Comparison of ENCODE assay signal across 8 cellular contexts in the genomic region with DNA sequence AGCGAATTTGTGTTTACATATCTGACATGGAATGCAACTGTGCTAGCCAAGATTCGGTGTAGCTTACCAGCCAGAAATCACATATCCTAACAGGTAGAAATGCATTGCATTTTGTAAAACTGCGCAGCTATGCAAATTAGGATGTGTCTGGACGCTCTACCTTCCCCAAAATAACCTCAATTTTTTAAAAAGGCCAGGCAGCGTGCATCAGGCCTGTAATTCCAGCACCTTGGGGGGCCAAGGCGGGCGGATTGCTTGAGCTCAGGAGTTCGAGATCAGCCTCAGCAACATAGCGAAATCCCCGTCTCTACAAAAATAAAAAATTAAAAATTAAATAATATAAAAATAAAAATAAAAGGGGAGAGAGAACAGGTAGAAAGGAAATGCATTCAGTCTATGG.
A peak's percentile ranks its signal among the peaks of the same experiment; 100 is the strongest.
DNase-seq lines count a peak whose midpoint lies in the region; ATAC-seq and TF ChIP-seq lines count a peak whose summit lies in the region.

No MANE protein-coding gene starts in this region.

- H3K4me2 ChIP-seq in hepatocyte (peak overlapping the region; percentile 77), smooth muscle cell (peak overlapping the region; percentile 98)

- H3K27me3 ChIP-seq in HAP-1 (ENCODE audit: low read depth): no peaks in the 10 kb centered on the region
- H3K27me3 ChIP-seq in hepatocyte: no peaks in the 10 kb centered on the region
- no peaks in the 10 kb centered on the region for H3K27me3 ChIP-seq in smooth muscle cell (ENCODE audit: low read depth)

- peak overlapping the region; percentile 81 for H3K4me3 ChIP-seq in HAP-1
- H3K4me3 ChIP-seq in hepatocyte: peak overlapping the region; percentile 31
- peak overlapping the region; percentile 89 for H3K4me3 ChIP-seq in smooth muscle cell

- POLR2A ChIA-PET in activated CD4-positive, alpha-beta memory T cell treated with anti-CD3 and anti-CD28 coated beads, Interleukin-2, amount 10 ng/mL, durations not matched to agents 7 days and 5 days (lab: Charles Lee): interaction anchor here (0.9 to 1.4 kb wide), 2 partner anchors 109 to 808 kb away, joined by 4 to 5 read pairs; no protein-coding TSS in a partner anchor

- 57% methylated on average over 10 of the region's 10 CpGs for WGBS in hepatocyte (ENCODE audit: low lambda C conversion rate, missing lambda C conversion rate)
- WGBS in smooth muscle cell (ENCODE audit: low lambda C conversion rate): 52% methylated on average over 10 of the region's 10 CpGs

- H3K27ac Mint-ChIP-seq in activated CD4-positive, alpha-beta memory T cell treated with anti-CD3 and anti-CD28 coated beads, Interleukin-2, amount 10 ng/mL, durations not matched to agents 7 days and 5 days: peak overlapping the region; percentile 91

- H3K27me3 Mint-ChIP-seq in activated CD4-positive, alpha-beta memory T cell treated with anti-CD3 and anti-CD28 coated beads, Interleukin-2, amount 10 ng/mL, durations not matched to agents 7 days and 5 days: no peaks in the 10 kb centered on the region

- peaks cover 9% of the 10 kb centered on the region for H3K36me3 Mint-ChIP-seq in activated CD4-positive, alpha-beta memory T cell treated with anti-CD3 and anti-CD28 coated beads, Interleukin-2, amount 10 ng/mL, durations not matched to agents 7 days and 5 days (ENCODE audit: low read depth)

- H3K4me1 ChIP-seq in HAP-1 (no peaks in the 10 kb centered on the region), hepatocyte (ENCODE audit: insufficient read depth) (peaks cover 6% of the 10 kb centered on the region), smooth muscle cell (ENCODE audit: low read depth) (no peaks in the 10 kb centered on the region)

- H3K27ac ChIP-seq in hepatocyte: peak overlapping the region; percentile 93
- peak overlapping the region; percentile 98 for H3K27ac ChIP-seq in smooth muscle cell (ENCODE audit: low read depth)

- peak overlapping the region; percentile 92 for H3K9ac ChIP-seq in smooth muscle cell (ENCODE audit: low read depth)

- TF ChIP-seq CTCF in hepatocyte (IDR thresholded peaks at IDR 0.05; ENCODE audit: poor library complexity): no peak
- no peak for TF ChIP-seq CTCF in smooth muscle cell (IDR thresholded peaks at IDR 0.05; ENCODE audit: borderline replicate concordance, insufficient read depth, poor library complexity, severe bottlenecking)

- H3K4me1 Mint-ChIP-seq in activated CD4-positive, alpha-beta memory T cell treated with anti-CD3 and anti-CD28 coated beads, Interleukin-2, amount 10 ng/mL, durations not matched to agents 7 days and 5 days: peaks cover 31% of the 10 kb centered on the region

- DNase-seq in HAP-1 (ENCODE audit: low spot score in 2 of 2) (no peak), hepatocyte (ENCODE audit: low spot score) (no peak), smooth muscle cell (lab: John Stamatoyannopoulos, UW; ENCODE audit: unreplicated experiment) (no peak), SIG-M5 (lab: John Stamatoyannopoulos, UW) (no peak)
- DNase-seq in activated CD4-positive, alpha-beta memory T cell treated with anti-CD3 and anti-CD28 coated beads, Interleukin-2, amount 10 ng/mL, durations not matched to agents 7 days and 5 days: no peak
- no peak for DNase-seq in stimulated activated CD4-positive, alpha-beta T cell treated with anti-CD3 and anti-CD28 coated beads, Interleukin-1b, Interleukin-23, amount 100 ng/mL, for 48 hours

- H2AFZ ChIP-seq in hepatocyte (peak overlapping the region; percentile 70), smooth muscle cell (ENCODE audit: low read depth) (no peak overlapping the region)

- H3K9me3 ChIP-seq in HAP-1 (no peaks in the 10 kb centered on the region), hepatocyte (ENCODE audit: low read depth) (no peaks in the 10 kb centered on the region), smooth muscle cell (replicated peaks; ENCODE audit: low read depth) (no peaks in the 10 kb centered on the region)

- CTCF ChIA-PET in activated CD4-positive, alpha-beta memory T cell treated with anti-CD3 and anti-CD28 coated beads, Interleukin-2, amount 10 ng/mL, durations not matched to agents 7 days and 5 days (lab: Charles Lee): interaction anchor here (0.9 to 1.5 kb wide), 4 partner anchors 12 to 282 kb away, joined by 3 to 7 read pairs (median 4); no protein-coding TSS in a partner anchor

- no peaks in the 10 kb centered on the region for H3K9me3 Mint-ChIP-seq in activated CD4-positive, alpha-beta memory T cell treated with anti-CD3 and anti-CD28 coated beads, Interleukin-2, amount 10 ng/mL, durations not matched to agents 7 days and 5 days

- peak overlapping the region; percentile 83 for H3K4me3 Mint-ChIP-seq in activated CD4-positive, alpha-beta memory T cell treated with anti-CD3 and anti-CD28 coated beads, Interleukin-2, amount 10 ng/mL, durations not matched to agents 7 days and 5 days

- H4K20me1 ChIP-seq in hepatocyte (ENCODE audit: insufficient read depth, poor library complexity, severe bottlenecking) (peaks cover 2% of the 10 kb centered on the region), smooth muscle cell (ENCODE audit: low read depth) (no peaks in the 10 kb centered on the region)

- peaks cover 3% of the 10 kb centered on the region; the same call in 1 of the 2 replicates for H3K36me3 ChIP-seq in HAP-1 (replicated peaks)
- no peaks in the 10 kb centered on the region for H3K36me3 ChIP-seq in hepatocyte (replicated peaks; ENCODE audit: insufficient read depth, low read depth)
- no peaks in the 10 kb centered on the region for H3K36me3 ChIP-seq in smooth muscle cell (ENCODE audit: low read depth)

- ATAC-seq in GM19395 (IDR thresholded peaks at IDR 0.05; ENCODE audit: unreplicated experiment) (no peak), HG03378 (IDR thresholded peaks at IDR 0.05; ENCODE audit: unreplicated experiment) (no peak)

- in situ Hi-C loops in HAP-1 (cut with MboI; ENCODE audit: low sequenced_read_pairs): no loop called here

- peaks cover 3% of the 10 kb centered on the region for H3F3A ChIP-seq in smooth muscle cell (ENCODE audit: low read depth)

- no peaks in the 10 kb centered on the region for H3K9me2 ChIP-seq in hepatocyte (replicated peaks; ENCODE audit: insufficient read depth)

- H3K79me2 ChIP-seq in hepatocyte: peaks cover 37% of the 10 kb centered on the region
- H3K79me2 ChIP-seq in smooth muscle cell (ENCODE audit: low read depth): peaks cover 33% of the 10 kb centered on the region

Comparison
In these comparisons a context has a peak if more than half of its experiments do, and no peak if none do; other contexts are left out.
1. H3K4me3 ChIP-seq: peak in every context shown above with its lines; median percentile 89 in smooth muscle cell; 81 in HAP-1; 31 in hepatocyte.